ENCODE assay signal across 32 cellular contexts in the genomic region with DNA sequence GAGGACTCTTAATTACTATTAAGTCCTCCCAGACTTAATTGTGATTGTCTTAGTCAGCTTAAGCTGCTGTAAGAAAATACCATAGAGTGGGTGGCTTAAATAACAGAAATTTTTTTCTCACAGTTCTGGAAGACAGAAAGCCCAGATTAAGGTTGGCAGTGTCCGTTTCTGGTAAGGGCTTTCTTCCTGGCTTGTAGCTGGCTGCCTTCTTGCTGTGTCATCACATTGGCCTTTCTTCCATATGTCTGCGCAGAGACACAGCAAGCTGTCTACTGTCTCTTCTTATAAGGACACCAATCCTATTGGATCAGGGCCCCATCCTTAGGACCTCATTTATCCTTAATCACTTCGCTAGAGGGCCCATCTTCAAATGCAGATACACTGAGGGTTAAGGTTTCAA. TPM values are rescaled to one million over a fixed set of nuclear protein-coding genes. Genes with fewer than 3 reads are reported as not detected.
"Had no signal": no experiment of that assay in that cellular context is flagged by ENCODE, and none has a peak within 500 bp of the region (broad histone marks: within the 10 kb centered on the region; RNA-seq: fewer than 3 reads in every experiment).

No MANE protein-coding gene starts in this region.

- H3K9me3 Mint-ChIP-seq: activated CD4-positive, alpha-beta T cell treated with anti-CD3 and anti-CD28 coated beads, Interleukin-2, amount 10 ng/mL, durations not matched to agents 7 days and 5 days; dendritic cell treated with granulocyte-macrophage colony-stimulating factor and Interleukin-4, amounts not matched to agents 40 ng/mL and 50 ng/mL, for 4 days; WTC11 had no signal

- FAIRE-seq: bronchial epithelial cell had no signal

- H3K27me3 Mint-ChIP-seq: activated CD4-positive, alpha-beta T cell treated with anti-CD3 and anti-CD28 coated beads, Interleukin-2, amount 10 ng/mL, durations not matched to agents 7 days and 5 days; activated CD8-positive, alpha-beta T cell treated with anti-CD3 and anti-CD28 coated beads for 36 hours; activated naive CD4-positive, alpha-beta T cell treated with anti-CD3 and anti-CD28 coated beads, Interleukin-2, amount 50 U/mL, for 24 hours; activated naive CD8-positive, alpha-beta T cell treated with anti-CD3 and anti-CD28 coated beads for 36 hours; activated naive CD8-positive, alpha-beta T cell treated with anti-CD3 and anti-CD28 coated beads, Interleukin-2, amount 50 U/mL, for 24 hours; central memory CD8-positive, alpha-beta T cell; dendritic cell treated with granulocyte-macrophage colony-stimulating factor and Interleukin-4, amounts not matched to agents 40 ng/mL and 50 ng/mL, for 4 days; effector memory CD8-positive, alpha-beta T cell had no signal

- H3K36me3 Mint-ChIP-seq: activated naive CD4-positive, alpha-beta T cell treated with anti-CD3 and anti-CD28 coated beads, Interleukin-2, amount 50 U/mL, for 24 hours; activated naive CD8-positive, alpha-beta T cell treated with anti-CD3 and anti-CD28 coated beads for 36 hours; WTC11 had no signal

- H3K27ac Mint-ChIP-seq: activated CD4-positive, alpha-beta T cell treated with anti-CD3 and anti-CD28 coated beads, Interleukin-2, amount 10 ng/mL, durations not matched to agents 7 days and 5 days; activated CD8-positive, alpha-beta T cell treated with anti-CD3 and anti-CD28 coated beads for 36 hours; activated naive CD4-positive, alpha-beta T cell treated with anti-CD3 and anti-CD28 coated beads for 36 hours; activated naive CD4-positive, alpha-beta T cell treated with anti-CD3 and anti-CD28 coated beads, Interleukin-2, amount 50 U/mL, for 24 hours; activated naive CD8-positive, alpha-beta T cell treated with anti-CD3 and anti-CD28 coated beads for 36 hours; activated naive CD8-positive, alpha-beta T cell treated with anti-CD3 and anti-CD28 coated beads, Interleukin-2, amount 50 U/mL, for 24 hours; activated T-helper 2 cell treated with anti-CD3 and anti-CD28 coated beads, Interferon-gamma antibody, Interleukin-2, Interleukin-4, amounts not matched to agents 10 μg/mL and 5 μg/mL and 100 μg/mL, durations not matched to agents 14 hours and 24 hours and 36 hours; dendritic cell treated with granulocyte-macrophage colony-stimulating factor and Interleukin-4, amounts not matched to agents 40 ng/mL and 50 ng/mL, for 4 days; effector memory CD8-positive, alpha-beta T cell; WTC11 had no signal

- H3K9me3 ChIP-seq: ascending aorta, esophagus muscularis mucosa, gastrocnemius medialis had no signal

- ATAC-seq: activated CD8-positive, alpha-beta T cell treated with anti-CD3 and anti-CD28 coated beads for 36 hours; activated naive CD8-positive, alpha-beta T cell treated with anti-CD3 and anti-CD28 coated beads, Interleukin-2, amount 50 U/mL, for 24 hours; activated T-cell treated with anti-CD3 and anti-CD28 coated beads, Interleukin-2, amount 50 U/mL, for 4 hours; effector memory CD8-positive, alpha-beta T cell; foreskin keratinocyte; gastrocnemius medialis; heart right ventricle; WTC11 had no signal

- H3K4me3 Mint-ChIP-seq: activated CD4-positive, alpha-beta T cell treated with anti-CD3 and anti-CD28 coated beads, Interleukin-2, amount 10 ng/mL, durations not matched to agents 7 days and 5 days; activated CD8-positive, alpha-beta T cell treated with anti-CD3 and anti-CD28 coated beads for 36 hours; activated naive CD4-positive, alpha-beta T cell treated with anti-CD3 and anti-CD28 coated beads for 36 hours; activated naive CD4-positive, alpha-beta T cell treated with anti-CD3 and anti-CD28 coated beads, Interleukin-2, amount 50 U/mL, for 24 hours; activated naive CD8-positive, alpha-beta T cell treated with anti-CD3 and anti-CD28 coated beads for 36 hours; activated naive CD8-positive, alpha-beta T cell treated with anti-CD3 and anti-CD28 coated beads, Interleukin-2, amount 50 U/mL, for 24 hours; activated T-cell treated with anti-CD3 and anti-CD28 coated beads, Interleukin-2, amount 50 U/mL, for 4 hours; central memory CD8-positive, alpha-beta T cell; dendritic cell treated with granulocyte-macrophage colony-stimulating factor and Interleukin-4, amounts not matched to agents 40 ng/mL and 50 ng/mL, for 4 days; effector memory CD8-positive, alpha-beta T cell; WTC11 had no signal

- H3K36me3 ChIP-seq: adrenal gland, ascending aorta, brain microvascular endothelial cell, esophagus muscularis mucosa, gastrocnemius medialis, heart right ventricle had no signal

- DNase-seq: activated CD4-positive, alpha-beta T cell treated with anti-CD3 and anti-CD28 coated beads for 1 hour; activated CD4-positive, alpha-beta T cell treated with anti-CD3 and anti-CD28 coated beads for 4 hours; activated CD4-positive, alpha-beta T cell treated with anti-CD3 and anti-CD28 coated beads, Interleukin-2, amount 10 ng/mL, durations not matched to agents 7 days and 5 days; activated CD4-positive, alpha-beta T cell treated with anti-CD3 and anti-CD28 coated beads, Interleukin-2, amount 50 U/mL, for 4 hours; activated CD8-positive, alpha-beta memory T cell treated with anti-CD3 and anti-CD28 coated beads for 24 hours; activated CD8-positive, alpha-beta T cell treated with anti-CD3 and anti-CD28 coated beads for 36 hours; activated effector memory CD4-positive, alpha-beta T cell treated with anti-CD3 and anti-CD28 coated beads, Interleukin-2, amount 50 U/mL, for 16 hours; activated naive CD4-positive, alpha-beta T cell treated with anti-CD3 and anti-CD28 coated beads for 36 hours; activated naive CD8-positive, alpha-beta T cell treated with anti-CD3 and anti-CD28 coated beads for 36 hours; activated naive CD8-positive, alpha-beta T cell treated with anti-CD3 and anti-CD28 coated beads, Interleukin-2, amount 50 U/mL, for 24 hours; activated T-cell treated with anti-CD3 and anti-CD28 coated beads, Interleukin-2, amount 50 U/mL, for 4 hours; adrenal gland; brain microvascular endothelial cell; dorsolateral prefrontal cortex; effector CD4-positive, alpha-beta T cell; effector memory CD8-positive, alpha-beta T cell; erythroblast; foreskin keratinocyte; gastrocnemius medialis; heart right ventricle; T-helper 2 cell had no signal

- H3K4me1 Mint-ChIP-seq: activated CD4-positive, alpha-beta T cell treated with anti-CD3 and anti-CD28 coated beads, Interleukin-2, amount 10 ng/mL, durations not matched to agents 7 days and 5 days; activated naive CD4-positive, alpha-beta T cell treated with anti-CD3 and anti-CD28 coated beads, Interleukin-2, amount 50 U/mL, for 24 hours; activated naive CD8-positive, alpha-beta T cell treated with anti-CD3 and anti-CD28 coated beads for 36 hours; activated naive CD8-positive, alpha-beta T cell treated with anti-CD3 and anti-CD28 coated beads, Interleukin-2, amount 50 U/mL, for 24 hours; central memory CD8-positive, alpha-beta T cell; WTC11 had no signal

- H3K4me1 ChIP-seq: adrenal gland, ascending aorta, esophagus muscularis mucosa, foreskin keratinocyte, gastrocnemius medialis, heart right ventricle had no signal

- H3K4me3 ChIP-seq: adrenal gland, ascending aorta, coronary artery, dorsolateral prefrontal cortex, esophagus muscularis mucosa, gastrocnemius medialis, heart right ventricle had no signal

- H3K27ac ChIP-seq: adrenal gland, ascending aorta, brain microvascular endothelial cell, coronary artery, dorsolateral prefrontal cortex, esophagus muscularis mucosa, foreskin keratinocyte, gastrocnemius medialis, heart right ventricle, VCaP had no signal

- H3K27me3 ChIP-seq: adrenal gland, ascending aorta, brain microvascular endothelial cell, dorsolateral prefrontal cortex, esophagus muscularis mucosa, foreskin keratinocyte, gastrocnemius medialis, heart right ventricle had no signal

RNA-seq across cellular contexts. Expression of gene ASXL3, which starts 38.5 kb away (rescaled TPM):
- total RNA-seq: activated CD4-positive, alpha-beta T cell treated with anti-CD3 and anti-CD28 coated beads, Interleukin-2, amount 10 ng/mL, durations not matched to agents 7 days and 5 days; activated CD8-positive, alpha-beta T cell treated with anti-CD3 and anti-CD28 coated beads for 36 hours; activated naive CD4-positive, alpha-beta T cell treated with anti-CD3 and anti-CD28 coated beads for 36 hours; activated naive CD8-positive, alpha-beta T cell treated with anti-CD3 and anti-CD28 coated beads for 36 hours; activated T-cell treated with anti-CD3 and anti-CD28 coated beads, Interleukin-2, amount 50 U/mL, for 4 hours; activated T-helper 2 cell treated with anti-CD3 and anti-CD28 coated beads, Interferon-gamma antibody, Interleukin-2, Interleukin-4, amounts not matched to agents 10 μg/mL and 5 μg/mL and 100 μg/mL, durations not matched to agents 14 hours and 24 hours and 36 hours; foreskin keratinocyte; T-helper 1 cell treated with Interleukin-12 subunit alpha and Interleukin-12 subunit beta and Interleukin-4 antibody, amounts not matched to agents 30 ng/mL and 1 ng/mL, for 36 hours had no signal
- polyA plus RNA-seq: foreskin keratinocyte had no signal
